24 cellular contexts compared by ENCODE assay signal in genomic region chr18:7064346-7064745, GRCh38. TPM values are rescaled to one million over a fixed set of nuclear protein-coding genes. Genes with fewer than 3 reads are reported as not detected.
"Had no signal": no experiment of that assay in that cellular context is flagged by ENCODE, and none has a peak within 500 bp of the region (broad histone marks: within the 10 kb centered on the region; RNA-seq: fewer than 3 reads in every experiment).

No MANE protein-coding gene starts in this region.

- DNase-seq: activated CD4-positive, alpha-beta T cell treated with anti-CD3 and anti-CD28 coated beads for 1 hour; activated CD4-positive, alpha-beta T cell treated with anti-CD3 and anti-CD28 coated beads, Interleukin-2, amount 50 U/mL, for 1 hour; activated CD8-positive, alpha-beta T cell treated with anti-CD3 and anti-CD28 coated beads, Interleukin-2, amount 10 ng/mL, durations not matched to agents 7 days and 5 days; activated gamma-delta T cell treated with Interleukin-2 at 50 U/mL for 16 hours; aorta; brain microvascular endothelial cell; colonic mucosa; gastrocnemius medialis; hypothalamus; left cardiac atrium; mesenchymal stem cell; naive thymus-derived CD4-positive, alpha-beta T cell; retina; sigmoid colon; stimulated activated CD4-positive, alpha-beta T cell treated with anti-CD3 and anti-CD28 coated beads, Interleukin-4, amount 100 ng/mL, for 1 hour; stimulated activated naive CD4-positive, alpha-beta T cell treated with Interleukin-2 at 50 U/mL for 16 hours; T-cell; thyroid gland; WERI-Rb-1 had no signal

- ATAC-seq: activated CD8-positive, alpha-beta T cell treated with anti-CD3 and anti-CD28 coated beads, Interleukin-2, amount 10 ng/mL, durations not matched to agents 7 days and 5 days; activated naive CD4-positive, alpha-beta T cell treated with anti-CD3 and anti-CD28 coated beads, Interleukin-2, amount 50 U/mL, for 72 hours; gastrocnemius medialis; left cardiac atrium; naive thymus-derived CD4-positive, alpha-beta T cell; T-cell had no signal

- FAIRE-seq: TTC549, urothelium cell line had no signal

- H3K27ac ChIP-seq: brain microvascular endothelial cell, colonic mucosa, gastrocnemius medialis, neural progenitor cell, sigmoid colon, thyroid gland, WERI-Rb-1 had no signal

- H3K36me3 Mint-ChIP-seq: naive thymus-derived CD4-positive, alpha-beta T cell; T-cell had no signal

- H3K27ac Mint-ChIP-seq: activated CD8-positive, alpha-beta T cell treated with anti-CD3 and anti-CD28 coated beads, Interleukin-2, amount 10 ng/mL, durations not matched to agents 7 days and 5 days; activated naive CD4-positive, alpha-beta T cell treated with anti-CD3 and anti-CD28 coated beads, Interleukin-2, amount 50 U/mL, for 72 hours; naive thymus-derived CD4-positive, alpha-beta T cell; T-cell had no signal

- H3K9ac ChIP-seq: neural progenitor cell had no signal

- H3K9me3 Mint-ChIP-seq: central memory CD8-positive, alpha-beta T cell; neural progenitor cell; T-cell had no signal

- H3K4me3 ChIP-seq: colonic mucosa, gastrocnemius medialis, neural progenitor cell, sigmoid colon, thyroid gland had no signal

- H3K36me3 ChIP-seq: brain microvascular endothelial cell, colonic mucosa, gastrocnemius medialis, neural progenitor cell, sigmoid colon, thyroid gland, WERI-Rb-1 had no signal

- H3K9me3 ChIP-seq: colonic mucosa, gastrocnemius medialis, sigmoid colon, thyroid gland had no signal

- H3K4me3 Mint-ChIP-seq: activated CD8-positive, alpha-beta T cell treated with anti-CD3 and anti-CD28 coated beads, Interleukin-2, amount 10 ng/mL, durations not matched to agents 7 days and 5 days; central memory CD8-positive, alpha-beta T cell; naive thymus-derived CD4-positive, alpha-beta T cell; neural progenitor cell; T-cell had no signal

- H3K4me2 ChIP-seq: neural progenitor cell had no signal

- H3K27me3 Mint-ChIP-seq: central memory CD8-positive, alpha-beta T cell had no signal

- H3K4me1 Mint-ChIP-seq: central memory CD8-positive, alpha-beta T cell; naive thymus-derived CD4-positive, alpha-beta T cell; T-cell had no signal

- H3K4me1 ChIP-seq: colonic mucosa, gastrocnemius medialis had no signal

- H2AFZ ChIP-seq: neural progenitor cell had no signal

- H3K27me3 ChIP-seq: brain microvascular endothelial cell, colonic mucosa, gastrocnemius medialis, neural progenitor cell, sigmoid colon, thyroid gland had no signal

RNA-seq across cellular contexts. Expression of gene LAMA1, which starts 53.3 kb away (rescaled TPM):
- total RNA-seq: activated CD8-positive, alpha-beta T cell treated with anti-CD3 and anti-CD28 coated beads, Interleukin-2, amount 10 ng/mL, durations not matched to agents 7 days and 5 days; activated naive CD4-positive, alpha-beta T cell treated with anti-CD3 and anti-CD28 coated beads, Interleukin-2, amount 50 U/mL, for 72 hours; naive thymus-derived CD4-positive, alpha-beta T cell had no signal
- polyA plus RNA-seq: naive thymus-derived CD4-positive, alpha-beta T cell had no signal
